In the genomic region with DNA sequence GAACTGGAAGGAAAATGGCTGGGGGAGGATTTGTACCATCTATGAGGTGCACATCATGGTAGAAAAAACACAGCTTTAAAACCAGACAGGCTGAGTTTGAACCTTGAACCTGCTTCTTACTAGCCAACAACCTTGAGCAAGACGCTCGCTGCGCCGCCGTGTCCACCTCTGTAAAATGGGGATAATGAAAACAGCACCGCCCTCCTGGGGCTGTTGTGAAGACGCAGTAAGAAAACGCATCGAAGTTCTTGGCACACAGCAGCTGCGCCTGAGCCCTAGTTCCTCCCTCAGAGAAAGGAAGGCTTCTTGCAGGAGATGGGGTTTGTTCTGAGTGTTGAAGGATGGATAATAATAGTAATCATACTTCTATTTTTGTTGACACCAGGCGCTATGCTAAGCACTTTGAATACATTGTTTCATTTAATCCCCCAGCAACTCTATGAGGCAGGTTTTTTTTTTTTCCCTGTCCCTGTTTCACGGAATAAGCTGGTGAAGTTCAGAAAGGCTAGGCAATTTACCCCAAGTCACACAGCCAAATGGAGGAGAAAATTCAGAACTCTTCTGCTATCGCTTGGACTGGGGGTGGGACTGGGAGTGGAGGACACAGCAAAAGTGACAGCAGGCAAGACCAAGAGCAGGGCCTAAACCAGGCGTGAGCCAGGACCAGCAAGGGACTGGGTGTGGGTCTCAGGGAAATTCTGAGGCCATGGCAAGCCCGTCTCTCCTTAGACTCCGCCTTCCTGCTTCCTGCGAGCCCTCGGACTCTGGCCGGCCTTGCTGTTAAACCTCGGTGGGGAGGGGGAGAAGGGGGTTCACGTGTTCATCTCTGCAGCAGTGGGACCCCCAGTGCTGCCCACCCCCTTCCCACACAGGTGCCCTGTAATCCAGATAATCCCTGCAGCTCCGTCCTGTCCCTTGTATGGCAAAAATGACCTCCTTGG, we compare ENCODE assay signal across 11 cellular contexts.
A peak's percentile ranks its signal among the peaks of the same experiment; 100 is the strongest.
DNase-seq lines count a peak whose midpoint lies in the region; ATAC-seq and TF ChIP-seq lines count a peak whose summit lies in the region.
"Had no signal": no experiment of that assay in that cellular context is flagged by ENCODE, and none has a peak within 500 bp of the region (broad histone marks: within the 10 kb centered on the region; RNA-seq: fewer than 3 reads in every experiment).

No MANE protein-coding gene starts in this region.

- H3K4me2 ChIP-seq in IMR-90 (ENCODE audit: low read depth, low read length), result no peak overlapping the region
- peak overlapping the region; percentile 75 for H3K4me2 ChIP-seq in neural progenitor cell

- peak overlapping the region; percentile 97 for H2BK120ac ChIP-seq in IMR-90 (ENCODE audit: low read depth, low read length)

- H4K8ac ChIP-seq in IMR-90 (ENCODE audit: low read depth in 2 of 2, low read length in 2 of 2), result peak overlapping the region; percentile 88 to 90; a peak in 3 of 4 replicates

- H3K14ac ChIP-seq in IMR-90 (replicated peaks; ENCODE audit: low read depth, low read length), result peak overlapping the region; percentile 86

- peaks cover 85% of the 10 kb centered on the region for H3K4me1 Mint-ChIP-seq in CD4-positive, alpha-beta T cell (ENCODE audit: low read depth)
- H3K4me1 Mint-ChIP-seq in neural progenitor cell, result peaks cover 97% of the 10 kb centered on the region
- H3K4me1 Mint-ChIP-seq in activated T-helper 1 cell treated with anti-CD3 and anti-CD28 coated beads, Interleukin-12 subunit alpha, Interleukin-12 subunit beta, Interleukin-2, Interleukin-4 antibody, amounts not matched to agents 30 ng/mL and 10 ng/mL and 1 ng/mL, durations not matched to agents 14 hours and 24 hours and 36 hours (ENCODE audit: low read depth), result peaks cover 67% of the 10 kb centered on the region

- no peak for TF ChIP-seq CTCF in CD4-positive, alpha-beta T cell (IDR thresholded peaks at IDR 0.05)
- no peak for TF ChIP-seq CTCF in IMR-90 (conservative IDR thresholded peaks at IDR 0.05; ENCODE audit: low read depth, low read length)
- TF ChIP-seq CTCF in neural progenitor cell (IDR thresholded peaks at IDR 0.05), result no peak

- peak overlapping the region; percentile 17 for H2AK9ac ChIP-seq in IMR-90 (replicated peaks; ENCODE audit: low read depth, low read length, poor library complexity)

- H3K9me3 Mint-ChIP-seq in CD4-positive, alpha-beta T cell, result no peaks in the 10 kb centered on the region
- no peaks in the 10 kb centered on the region for H3K9me3 Mint-ChIP-seq in neural progenitor cell
- H3K9me3 Mint-ChIP-seq in activated T-helper 1 cell treated with anti-CD3 and anti-CD28 coated beads, Interleukin-12 subunit alpha, Interleukin-12 subunit beta, Interleukin-2, Interleukin-4 antibody, amounts not matched to agents 30 ng/mL and 10 ng/mL and 1 ng/mL, durations not matched to agents 14 hours and 24 hours and 36 hours, result no peaks in the 10 kb centered on the region

- POLR2A ChIA-PET in CD4-positive, alpha-beta T cell (lab: Charles Lee), result interaction anchor here (0.6 to 1.2 kb wide), 4 partner anchors 10 to 172 kb away, joined by 3 to 6 read pairs (median 4); no protein-coding TSS in a partner anchor
- POLR2A ChIA-PET in IMR-90 (lab: Charles Lee; ENCODE audit: unreplicated experiment), result no interaction called here

- peak overlapping the region; percentile 86; the same call in 1 of the 2 replicates for H4K5ac ChIP-seq in IMR-90 (ENCODE audit: low read depth, low read length)

- H3K79me2 ChIP-seq in neural progenitor cell (ENCODE audit: low read depth), result no peaks in the 10 kb centered on the region

- intact Hi-C loops in CD4-positive, alpha-beta T cell (cut with DNase I, micrococcal nuclease), result loop anchor here in 1 of 2 experiments (2.0 kb wide), 1 partner anchor 29 kb away; no protein-coding TSS in a partner anchor
- intact Hi-C loops in IMR-90 (cut with micrococcal nuclease), result no loop called here
- intact Hi-C loops in activated T-helper 1 cell treated with anti-CD3 and anti-CD28 coated beads, Interleukin-12 subunit alpha, Interleukin-12 subunit beta, Interleukin-2, Interleukin-4 antibody, amounts not matched to agents 30 ng/mL and 10 ng/mL and 1 ng/mL, durations not matched to agents 14 hours and 24 hours and 36 hours (cut with micrococcal nuclease), result no loop called here

- no peak for TF ChIP-seq POLR2A in IMR-90 (IDR thresholded peaks at IDR 0.05; ENCODE audit: low read depth, low read length)

- no peak for ATAC-seq in CD4-positive, alpha-beta T cell (ENCODE audit: poor library complexity)
- ATAC-seq in IMR-90 (ENCODE audit: low read depth) (no peak), left lobe of liver (no peak)
- ATAC-seq: lower lobe of right lung; stimulated activated naive CD8-positive, alpha-beta T cell treated with anti-CD3 and anti-CD28 coated beads, Interleukin-15, Interleukin-2, amounts not matched to agents 100 U/mL and 50 U/mL, for 24 hours had no signal

- peak overlapping the region; percentile 98; the same call in 2 of the 3 replicates for H2BK15ac ChIP-seq in IMR-90 (ENCODE audit: low read depth, low read length)

- no peak for DNase-seq in CD4-positive, alpha-beta T cell
- no peak for DNase-seq in IMR-90
- DNase-seq in neural progenitor cell (ENCODE audit: low spot score), result peak; percentile 47
- no peak for DNase-seq in activated T-helper 1 cell treated with anti-CD3 and anti-CD28 coated beads, Interleukin-12 subunit alpha, Interleukin-12 subunit beta, Interleukin-2, Interleukin-4 antibody, amounts not matched to agents 30 ng/mL and 10 ng/mL and 1 ng/mL, durations not matched to agents 14 hours and 24 hours and 36 hours (ENCODE audit: low spot score)
- no peak for DNase-seq in Kasumi-1 (lab: John Stamatoyannopoulos, UW)
- DNase-seq in left lobe of liver (ENCODE audit: low spot score), result no peak
- DNase-seq: GOT3; lower lobe of right lung; stimulated activated CD4-positive, alpha-beta T cell treated with anti-CD3 and anti-CD28 coated beads, Interleukin-2, amount 100 ng/mL, for 48 hours had no signal

- no peak overlapping the region for H3K4me3 ChIP-seq in IMR-90 (ENCODE audit: insufficient read depth, low read depth, low read length)
- peak overlapping the region; percentile 7 for H3K4me3 ChIP-seq in ectodermal cell (ENCODE audit: insufficient read depth, low read depth, low read length)
- peak overlapping the region; percentile 28 for H3K4me3 ChIP-seq in neural progenitor cell
- H3K4me3 ChIP-seq: lower lobe of right lung had no signal

- peak overlapping the region; percentile 100 for H2AK5ac ChIP-seq in IMR-90 (ENCODE audit: low read depth, low read length)

- no peaks in the 10 kb centered on the region for H3K36me3 Mint-ChIP-seq in CD4-positive, alpha-beta T cell (ENCODE audit: low read depth)
- no peaks in the 10 kb centered on the region for H3K36me3 Mint-ChIP-seq in neural progenitor cell
- no peaks in the 10 kb centered on the region for H3K36me3 Mint-ChIP-seq in activated T-helper 1 cell treated with anti-CD3 and anti-CD28 coated beads, Interleukin-12 subunit alpha, Interleukin-12 subunit beta, Interleukin-2, Interleukin-4 antibody, amounts not matched to agents 30 ng/mL and 10 ng/mL and 1 ng/mL, durations not matched to agents 14 hours and 24 hours and 36 hours (ENCODE audit: low read depth)

- dilution Hi-C loops in IMR-90 (cut with HindIII; ENCODE audit: low sequenced_read_pairs, unreplicated experiment), result no loop called here

- H3K27me3 Mint-ChIP-seq in CD4-positive, alpha-beta T cell, result no peaks in the 10 kb centered on the region
- H3K27me3 Mint-ChIP-seq in neural progenitor cell (ENCODE audit: insufficient read depth, low read depth), result peaks cover 18% of the 10 kb centered on the region
- no peaks in the 10 kb centered on the region for H3K27me3 Mint-ChIP-seq in activated T-helper 1 cell treated with anti-CD3 and anti-CD28 coated beads, Interleukin-12 subunit alpha, Interleukin-12 subunit beta, Interleukin-2, Interleukin-4 antibody, amounts not matched to agents 30 ng/mL and 10 ng/mL and 1 ng/mL, durations not matched to agents 14 hours and 24 hours and 36 hours (ENCODE audit: insufficient read depth)

- no peaks in the 10 kb centered on the region for H3K9me3 ChIP-seq in CD4-positive, alpha-beta T cell (ENCODE audit: control insufficient read depth, low read length)
- H3K9me3 ChIP-seq in IMR-90 (ENCODE audit: control insufficient read depth, insufficient read depth, low read length) (no peaks in the 10 kb centered on the region), ectodermal cell (ENCODE audit: control insufficient read depth, low read length) (no peaks in the 10 kb centered on the region), neural progenitor cell (ENCODE audit: low read depth) (no peaks in the 10 kb centered on the region)
- H3K9me3 ChIP-seq: lower lobe of right lung had no signal

- H2BK5ac ChIP-seq in IMR-90 (ENCODE audit: low read depth, low read length, poor library complexity, severe bottlenecking), result peak overlapping the region; percentile 74

- no peak overlapping the region for H3K27ac ChIP-seq in CD4-positive, alpha-beta T cell (ENCODE audit: low read depth, low read length)
- H3K27ac ChIP-seq in IMR-90 (ENCODE audit: insufficient read depth, low read length), result no peak overlapping the region
- no peak overlapping the region for H3K27ac ChIP-seq in ectodermal cell (ENCODE audit: insufficient read depth, low read depth, low read length, poor library complexity, severe bottlenecking)
- H3K27ac ChIP-seq in neural progenitor cell, result no peak overlapping the region
- H3K27ac ChIP-seq: lower lobe of right lung had no signal

- H4K20me1 ChIP-seq in IMR-90 (ENCODE audit: insufficient read depth, low read length) (no peaks in the 10 kb centered on the region; the same call in 1 of the 2 replicates), neural progenitor cell (ENCODE audit: low read depth) (no peaks in the 10 kb centered on the region)

- in situ Hi-C loops in IMR-90 (cut with MboI; ENCODE audit: low sequenced_read_pairs), result no loop called here

- whole genome bisulfite sequencing in IMR-90 (ENCODE audit: extremely low coverage in 2 of 2, insufficient read length in 1 of 2), 2 experiments, result no CpG with 5 or more reads among the region's 22 CpGs
- WGBS in ectodermal cell, 2 experiments, result 54 to 57% methylated on average over 22 of the region's 22 CpGs

- peaks cover 22% of the 10 kb centered on the region for H3F3A ChIP-seq in neural progenitor cell (ENCODE audit: low read depth)

- TF ChIP-seq RAD21 in IMR-90 (IDR thresholded peaks at IDR 0.05; ENCODE audit: low read length), result no peak

- H2BK20ac ChIP-seq in IMR-90 (ENCODE audit: low read depth, low read length), result peak overlapping the region; percentile 36; the same call in 1 of the 2 replicates

- H3K9ac ChIP-seq in IMR-90 (ENCODE audit: low read depth, low read length) (no peak overlapping the region), neural progenitor cell (no peak overlapping the region)

- peak overlapping the region; percentile 86 for H3K27ac Mint-ChIP-seq in CD4-positive, alpha-beta T cell
- peak overlapping the region; percentile 97 for H3K27ac Mint-ChIP-seq in neural progenitor cell
- H3K27ac Mint-ChIP-seq in activated T-helper 1 cell treated with anti-CD3 and anti-CD28 coated beads, Interleukin-12 subunit alpha, Interleukin-12 subunit beta, Interleukin-2, Interleukin-4 antibody, amounts not matched to agents 30 ng/mL and 10 ng/mL and 1 ng/mL, durations not matched to agents 14 hours and 24 hours and 36 hours, result no peak overlapping the region

- no peaks in the 10 kb centered on the region for H3K27me3 ChIP-seq in CD4-positive, alpha-beta T cell (ENCODE audit: control insufficient read depth, insufficient read depth, low read length)
- no peaks in the 10 kb centered on the region for H3K27me3 ChIP-seq in IMR-90 (ENCODE audit: control insufficient read depth, insufficient read depth, low read length)
- H3K27me3 ChIP-seq in ectodermal cell (ENCODE audit: control insufficient read depth, insufficient read depth, low read length, poor library complexity, severe bottlenecking), result no peaks in the 10 kb centered on the region
- no peaks in the 10 kb centered on the region for H3K27me3 ChIP-seq in neural progenitor cell

- CTCF ChIA-PET in CD4-positive, alpha-beta T cell (lab: Charles Lee), result interaction anchor here (0.5 to 1.4 kb wide), 6 partner anchors 10 to 147 kb away, joined by 3 to 4 read pairs (median 3); no protein-coding TSS in a partner anchor
- CTCF ChIA-PET in IMR-90 (lab: Yijun Ruan, JAX), result interaction anchor here (1.2 kb wide), 1 partner anchor 29 kb away, joined by 5 read pairs; no protein-coding TSS in a partner anchor

- H3K56ac ChIP-seq in IMR-90 (ENCODE audit: extremely low read depth, insufficient read depth, low read length), result 0 out of 2 replicates have a peak overlapping the region, but pooled peaks have one; percentile 49

- no TSS peak for BruUV-seq in IMR-90 (replicated peaks; lab: Mats Ljungman, UMichigan)

- peaks cover 40% of the 10 kb centered on the region for H3K4me1 ChIP-seq in IMR-90 (ENCODE audit: control insufficient read depth, insufficient read depth, low read length)
- H3K4me1 ChIP-seq in ectodermal cell (ENCODE audit: control insufficient read depth, insufficient read depth, low read length), result peaks cover 60% of the 10 kb centered on the region
- H3K4me1 ChIP-seq in neural progenitor cell, result peaks cover 56% of the 10 kb centered on the region

- peak overlapping the region; percentile 72 for H2AFZ ChIP-seq in IMR-90 (replicated peaks; ENCODE audit: low read length, poor library complexity)
- H2AFZ ChIP-seq in neural progenitor cell (replicated peaks), result peak overlapping the region; percentile 86

- peak overlapping the region; percentile 81; the same call in 1 of the 2 replicates for H3K18ac ChIP-seq in IMR-90 (ENCODE audit: low read depth, low read length)

- peaks cover 0 to 9% of the 10 kb centered on the region in 2 experiments; a peak in 2 of 4 replicates for H3K79me1 ChIP-seq in IMR-90 (ENCODE audit: low read depth in 1 of 2, low read length in 2 of 2)

- peak overlapping the region; percentile 61 for H4K91ac ChIP-seq in IMR-90 (ENCODE audit: insufficient read depth, low read depth, low read length)

- peak overlapping the region; percentile 96 for H3K4ac ChIP-seq in IMR-90 (ENCODE audit: low read depth, low read length)

- H3K9me1 ChIP-seq in IMR-90 (ENCODE audit: insufficient read depth, low read length), result peaks cover 41% of the 10 kb centered on the region

- H3K23ac ChIP-seq in IMR-90 (ENCODE audit: low read depth, low read length), result no peak overlapping the region

- H3K36me3 ChIP-seq in IMR-90 (ENCODE audit: control insufficient read depth, insufficient read depth, low read length) (no peaks in the 10 kb centered on the region), ectodermal cell (ENCODE audit: control insufficient read depth, insufficient read depth, low read length) (no peaks in the 10 kb centered on the region), neural progenitor cell (no peaks in the 10 kb centered on the region)
- H3K36me3 ChIP-seq: lower lobe of right lung had no signal

- no peak overlapping the region for H3K4me3 Mint-ChIP-seq in CD4-positive, alpha-beta T cell
- peak overlapping the region; percentile 78 for H3K4me3 Mint-ChIP-seq in neural progenitor cell
- H3K4me3 Mint-ChIP-seq in activated T-helper 1 cell treated with anti-CD3 and anti-CD28 coated beads, Interleukin-12 subunit alpha, Interleukin-12 subunit beta, Interleukin-2, Interleukin-4 antibody, amounts not matched to agents 30 ng/mL and 10 ng/mL and 1 ng/mL, durations not matched to agents 14 hours and 24 hours and 36 hours, result no peak overlapping the region
